10 cellular contexts compared by ENCODE assay signal in the genomic region with DNA sequence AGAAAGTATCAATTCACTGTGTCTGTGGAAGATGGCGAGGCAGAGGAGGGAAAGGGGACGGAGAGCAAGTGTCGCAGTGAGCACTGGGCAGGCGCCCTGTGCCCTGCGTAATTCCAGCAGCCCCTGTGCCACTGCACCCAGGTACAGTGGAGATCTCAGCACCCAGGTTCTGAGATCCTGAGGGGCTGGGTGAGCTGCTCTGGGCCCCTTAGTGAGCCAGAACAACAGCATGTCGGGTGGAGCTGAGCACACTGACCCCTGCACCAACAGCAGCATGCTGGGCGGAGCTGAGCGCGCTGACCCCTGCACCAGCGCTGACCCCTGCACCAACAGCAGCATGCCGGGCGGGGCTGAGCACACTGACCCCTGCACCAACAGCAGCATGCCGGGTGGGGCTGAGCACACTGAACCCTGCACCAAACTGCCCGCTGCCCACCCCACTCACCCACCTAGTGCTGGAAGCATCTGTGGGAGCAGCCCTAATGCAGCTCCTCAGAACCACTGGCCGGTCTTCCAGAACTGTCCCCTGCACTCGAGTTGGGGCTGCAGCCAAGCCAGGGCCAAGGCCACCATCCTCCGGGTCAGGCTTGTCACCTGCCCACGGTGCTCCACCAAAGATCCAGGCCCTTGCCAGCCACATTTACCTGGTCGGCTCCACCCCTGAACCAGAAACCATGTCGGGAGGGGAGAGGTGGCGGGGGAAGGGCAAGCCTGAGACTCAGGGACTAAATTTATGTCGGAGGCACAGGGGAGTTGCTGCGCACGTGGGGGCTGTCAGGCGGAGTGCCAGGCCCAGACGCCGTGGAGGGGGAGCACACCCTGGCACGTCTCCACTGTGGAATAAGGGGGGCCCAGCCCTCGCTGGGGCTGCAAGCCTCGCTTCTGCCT.
DNase-seq lines count a peak whose midpoint lies in the region; ATAC-seq and TF ChIP-seq lines count a peak whose summit lies in the region.
"Had no signal": no experiment of that assay in that cellular context is flagged by ENCODE, and none has a peak within 500 bp of the region (broad histone marks: within the 10 kb centered on the region; RNA-seq: fewer than 3 reads in every experiment).

No MANE protein-coding gene starts in this region.

- H3T11ph ChIP-seq in H9 (ENCODE audit: low read length): no peak overlapping the region

- H3K4me3 Mint-ChIP-seq in H9: no peak overlapping the region
- H3K4me3 Mint-ChIP-seq in activated CD8-positive, alpha-beta T cell treated with anti-CD3 and anti-CD28 coated beads for 36 hours: no peak overlapping the region

- H4K5ac ChIP-seq in H9 (ENCODE audit: insufficient read length, low read depth, low read length): no peak overlapping the region

- H3K4me2 ChIP-seq in H9 (ENCODE audit: insufficient read depth, insufficient read length, low read length): no peak overlapping the region

- H3K36me3 ChIP-seq in body of pancreas (replicated peaks in 1 of 2; ENCODE audit: insufficient read depth in 1 of 2, low read depth in 2 of 2) (no peaks in the 10 kb centered on the region), liver (ENCODE audit: control insufficient read depth in 4 of 4, insufficient read depth in 3 of 4, low read depth in 1 of 4, low read length in 3 of 4) (no peaks in the 10 kb centered on the region), spleen (no peaks in the 10 kb centered on the region)
- H3K36me3 ChIP-seq: cardiac muscle cell had no signal

- CTCF ChIA-PET in activated CD8-positive, alpha-beta T cell treated with anti-CD3 and anti-CD28 coated beads for 36 hours (lab: Charles Lee): no interaction called here

- H3K27ac Mint-ChIP-seq in H9: peak overlapping the region in 2 of 3 experiments; percentile 34 to 79; a peak in 1 of 7 replicates
- no peak overlapping the region for H3K27ac Mint-ChIP-seq in activated CD8-positive, alpha-beta T cell treated with anti-CD3 and anti-CD28 coated beads for 36 hours

- H3K9ac ChIP-seq in H9 (ENCODE audit: extremely low read depth, insufficient read length, low read length): no peak overlapping the region
- H3K9ac ChIP-seq in liver (ENCODE audit: low read depth in 1 of 2, low read length in 2 of 2): no peak overlapping the region

- no peaks in the 10 kb centered on the region for H3K23me2 ChIP-seq in H9 (ENCODE audit: insufficient read length, low read depth, low read length, poor library complexity, severe bottlenecking)

- H2BK120ac ChIP-seq in H9 (ENCODE audit: low read depth, low read length, poor library complexity, severe bottlenecking): no peak overlapping the region

- DNase-seq in H9 (peak; percentile 28), body of pancreas (peak in 3 of 4 donors; percentile 3 to 8 (median 8)), spleen (peak; percentile 58), DMS114 treated with DMSO at 0.1 percent for 48 hours (lab: John Stamatoyannopoulos, UW; ENCODE audit: unreplicated experiment) (no peak), hypothalamus (lab: John Stamatoyannopoulos, UW) (no peak)
- no peak for DNase-seq in activated CD8-positive, alpha-beta T cell treated with anti-CD3 and anti-CD28 coated beads for 36 hours
- DNase-seq: Karpas-422 had no signal

- H3K4ac ChIP-seq in H9 (ENCODE audit: low read depth, low read length): no peak overlapping the region

- no peak overlapping the region for H3K14ac ChIP-seq in H9 (ENCODE audit: insufficient read depth, low read length)

- H3K27me3 ChIP-seq in H9 (ENCODE audit: insufficient read depth, low read length) (no peaks in the 10 kb centered on the region), body of pancreas (no peaks in the 10 kb centered on the region), liver (ENCODE audit: control insufficient read depth in 4 of 4, insufficient read depth in 4 of 4, low read length in 3 of 4) (no peaks in the 10 kb centered on the region), spleen (replicated peaks in 1 of 7) (peaks cover 0 to 24% (median 0%) of the 10 kb centered on the region in 7 donors)
- H3K27me3 ChIP-seq: cardiac muscle cell had no signal

- H2AFZ ChIP-seq in H9 (ENCODE audit: low read length): no peak overlapping the region

- H3K23ac ChIP-seq in H9 (ENCODE audit: insufficient read length, low read depth, low read length): no peak overlapping the region

- no peak overlapping the region for H2AK5ac ChIP-seq in H9 (ENCODE audit: insufficient read length, low read length)

- H4K91ac ChIP-seq in H9 (ENCODE audit: insufficient read length, low read depth, low read length): no peak overlapping the region

- peaks cover 17 to 29% of the 10 kb centered on the region in 2 experiments for H3K4me1 Mint-ChIP-seq in H9
- no peaks in the 10 kb centered on the region for H3K4me1 Mint-ChIP-seq in activated CD8-positive, alpha-beta T cell treated with anti-CD3 and anti-CD28 coated beads for 36 hours (ENCODE audit: low read depth)

- no peak overlapping the region for H2BK15ac ChIP-seq in H9 (ENCODE audit: low read depth, low read length)

- no peaks in the 10 kb centered on the region for H3K79me2 ChIP-seq in H9 (ENCODE audit: insufficient read depth, low read length)

- no peaks in the 10 kb centered on the region; the same call in none of the 2 replicates for H3K27me3 Mint-ChIP-seq in H9 (ENCODE audit: low read depth)
- H3K27me3 Mint-ChIP-seq in activated CD8-positive, alpha-beta T cell treated with anti-CD3 and anti-CD28 coated beads for 36 hours: peaks cover 2% of the 10 kb centered on the region

- intact Hi-C loops in body of pancreas (cut with DNase I) (no loop called here), spleen (cut with DNase I; ENCODE audit: low total_unique reads) (no loop called here)
- intact Hi-C loops in activated CD8-positive, alpha-beta T cell treated with anti-CD3 and anti-CD28 coated beads for 36 hours (cut with micrococcal nuclease): no loop called here

- no peak overlapping the region for H3K56ac ChIP-seq in H9 (ENCODE audit: insufficient read length, low read depth, low read length)

- H2BK12ac ChIP-seq in H9 (ENCODE audit: insufficient read length, low read depth, low read length): no peak overlapping the region

- H3K4me1 ChIP-seq in H9 (ENCODE audit: insufficient read depth, low read length) (no peaks in the 10 kb centered on the region), body of pancreas (peaks cover 6% of the 10 kb centered on the region), liver (ENCODE audit: control insufficient read depth in 4 of 4, insufficient read depth in 4 of 4, low read length in 3 of 4) (peaks cover 0 to 18% (median 15%) of the 10 kb centered on the region in 4 donors), spleen (peaks cover 5 to 67% (median 33%) of the 10 kb centered on the region in 6 donors)

- no peaks in the 10 kb centered on the region for H4K20me1 ChIP-seq in H9 (ENCODE audit: control insufficient read depth, insufficient read depth, insufficient read length)

- H3K36me3 Mint-ChIP-seq in H9 (ENCODE audit: insufficient read depth in 1 of 3, low read depth in 3 of 3): no peaks in the 10 kb centered on the region
- no peaks in the 10 kb centered on the region for H3K36me3 Mint-ChIP-seq in activated CD8-positive, alpha-beta T cell treated with anti-CD3 and anti-CD28 coated beads for 36 hours (ENCODE audit: low read depth)

- no peaks in the 10 kb centered on the region for H3K9me3 Mint-ChIP-seq in H9
- H3K9me3 Mint-ChIP-seq in activated CD8-positive, alpha-beta T cell treated with anti-CD3 and anti-CD28 coated beads for 36 hours: no peaks in the 10 kb centered on the region

- no peaks in the 10 kb centered on the region for H3K79me1 ChIP-seq in H9 (ENCODE audit: insufficient read depth, low read depth, low read length, poor library complexity, severe bottlenecking)

- H2BK20ac ChIP-seq in H9 (ENCODE audit: low read depth, low read length, poor library complexity, severe bottlenecking): no peak overlapping the region

- H3K4me3 ChIP-seq in body of pancreas (no peak overlapping the region), liver (ENCODE audit: low read depth in 1 of 3, low read length in 3 of 3) (no peak overlapping the region), spleen (no peak overlapping the region)
- H3K4me3 ChIP-seq: cardiac muscle cell had no signal

- no peak overlapping the region for H3K27ac ChIP-seq in H9 (ENCODE audit: insufficient read length, low read depth, low read length)
- peak overlapping the region in 1 of 4 donors; percentile 25 for H3K27ac ChIP-seq in body of pancreas
- H3K27ac ChIP-seq in liver (ENCODE audit: low read depth in 1 of 2, low read length in 2 of 2): peak overlapping the region; percentile 9 to 57
- H3K27ac ChIP-seq in spleen: peak overlapping the region in 2 of 8 donors; percentile 48 to 61
- H3K27ac ChIP-seq: cardiac muscle cell had no signal

- H3K18ac ChIP-seq in H9 (ENCODE audit: insufficient read length, low read depth, low read length): no peak overlapping the region

- no CpG with 5 or more reads among the region's 30 CpGs for WGBS in H9 (ENCODE audit: extremely low coverage, insufficient read length, low lambda C conversion rate)
- 35 to 39% methylated on average over 14 to 29 of the region's 30 CpGs for WGBS in body of pancreas, 2 donors
- 41% methylated on average over 30 of the region's 30 CpGs for WGBS in liver
- WGBS in spleen, 5 donors: 48 to 77% (median 66%) methylated on average over 15 to 30 of the region's 30 CpGs

- H4K8ac ChIP-seq in H9 (replicated peaks; ENCODE audit: insufficient read length, low read depth, low read length): no peak overlapping the region

- TF ChIP-seq POLR2A in body of pancreas (IDR thresholded peaks at IDR 0.05): no peak
- TF ChIP-seq POLR2A in spleen (IDR thresholded peaks at IDR 0.05): no peak

- ATAC-seq in body of pancreas (no peak), HG03175 (IDR thresholded peaks at IDR 0.05; ENCODE audit: unreplicated experiment) (no peak)
- no peak for ATAC-seq in activated CD8-positive, alpha-beta T cell treated with anti-CD3 and anti-CD28 coated beads for 36 hours

- TF ChIP-seq CTCF in H9 (conservative IDR thresholded peaks at IDR 0.05): no peak
- TF ChIP-seq CTCF in body of pancreas (IDR thresholded peaks at IDR 0.05): no peak
- no peak for TF ChIP-seq CTCF in liver (IDR thresholded peaks at IDR 0.05; ENCODE audit: low read depth, low read length, missing input control)
- TF ChIP-seq CTCF in spleen (IDR thresholded peaks at IDR 0.05 in 8 of 11, conservative IDR thresholded peaks at IDR 0.05 in 3 of 11): no peak
- TF ChIP-seq CTCF in activated CD8-positive, alpha-beta T cell treated with anti-CD3 and anti-CD28 coated beads for 36 hours (IDR thresholded peaks at IDR 0.05): no peak

- H2BK5ac ChIP-seq in H9 (ENCODE audit: insufficient read length, low read length): no peak overlapping the region

- POLR2A ChIA-PET in activated CD8-positive, alpha-beta T cell treated with anti-CD3 and anti-CD28 coated beads for 36 hours (lab: Charles Lee): no interaction called here

- no peak for TF ChIP-seq RAD21 in liver (IDR thresholded peaks at IDR 0.05)

- no peaks in the 10 kb centered on the region for H3K9me3 ChIP-seq in H9 (ENCODE audit: control insufficient read depth, low read depth, low read length)
- H3K9me3 ChIP-seq in body of pancreas: no peaks in the 10 kb centered on the region
- no peaks in the 10 kb centered on the region for H3K9me3 ChIP-seq in liver (ENCODE audit: control insufficient read depth in 4 of 4, low read length in 3 of 4)
- H3K9me3 ChIP-seq in spleen: no peaks in the 10 kb centered on the region

TF ChIP-seq in liver, 16 proteins besides CTCF, POLR2A, EP300 and RAD21 (continues in another document):
- TF ChIP-seq, protein P1, sequence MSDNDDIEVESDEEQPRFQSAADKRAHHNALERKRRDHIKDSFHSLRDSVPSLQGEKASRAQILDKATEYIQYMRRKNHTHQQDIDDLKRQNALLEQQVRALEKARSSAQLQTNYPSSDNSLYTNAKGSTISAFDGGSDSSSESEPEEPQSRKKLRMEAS (IDR thresholded peaks at IDR 0.05): no peak

Comparison
In these comparisons a context has a peak if more than half of its experiments do, and no peak if none do; other contexts are left out.
1. DNase-seq: peak in H9 (single experiment), body of pancreas (3 of 4) and spleen (single experiment); none in DMS114 treated with DMSO at 0.1 percent for 48 hours (single experiment), activated CD8-positive, alpha-beta T cell treated with anti-CD3 and anti-CD28 coated beads for 36 hours (single experiment) and hypothalamus (0 of 51).